12 cellular contexts compared by ENCODE assay signal in the genomic region with DNA sequence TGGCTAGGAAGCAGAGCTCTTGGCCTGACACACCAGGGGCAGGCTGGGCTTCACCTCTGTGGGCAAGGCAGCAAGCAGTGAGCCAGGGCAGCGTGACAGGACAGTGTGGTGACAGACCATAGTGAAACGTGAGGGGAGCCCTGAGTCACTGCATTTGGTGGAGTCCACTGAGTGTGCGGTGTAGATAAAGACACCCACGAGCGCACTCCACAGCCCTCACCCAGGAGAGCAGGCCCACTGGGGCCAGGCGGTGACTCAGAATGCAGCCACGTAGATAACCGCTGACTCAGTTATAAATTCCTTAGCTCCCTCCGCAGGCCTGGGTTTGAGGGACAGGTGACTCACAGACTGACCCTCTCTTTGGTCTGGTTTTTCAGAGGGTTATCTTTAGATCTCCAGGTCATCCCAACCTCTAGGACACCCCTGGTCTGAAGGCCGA.
A peak's percentile ranks its signal among the peaks of the same experiment; 100 is the strongest.
DNase-seq lines count a peak whose midpoint lies in the region; ATAC-seq, FAIRE-seq and TF ChIP-seq lines count a peak whose summit lies in the region.
"Had no signal": no experiment of that assay in that cellular context is flagged by ENCODE, and none has a peak within 500 bp of the region (broad histone marks: within the 10 kb centered on the region; RNA-seq: fewer than 3 reads in every experiment).

No MANE protein-coding gene starts in this region.

- H3K27me3 Mint-ChIP-seq in WTC11 (ENCODE audit: low read depth), result no peaks in the 10 kb centered on the region; the same call in 1 of the 2 replicates

- H3K36me3 Mint-ChIP-seq in WTC11, result no peaks in the 10 kb centered on the region
- H3K36me3 Mint-ChIP-seq: CD4-positive, CD25-positive, alpha-beta regulatory T cell had no signal

- no peak for TF ChIP-seq CTCF in WTC11 (IDR thresholded peaks at IDR 0.05)

- CTCF ChIA-PET in WTC11 (lab: Charles Lee), result interaction anchor here (1.7 kb wide), 1 partner anchor 41 kb away, joined by 9 read pairs; no protein-coding TSS in a partner anchor

- H3K27ac Mint-ChIP-seq in WTC11, result peak overlapping the region; percentile 27; the same call in 1 of the 2 replicates
- H3K27ac Mint-ChIP-seq: CD4-positive, CD25-positive, alpha-beta regulatory T cell had no signal

- peak; percentile 92 for FAIRE-seq in urothelium cell line (lab: Jason Lieb, UNC)

- H3K4me1 Mint-ChIP-seq in WTC11, result no peaks in the 10 kb centered on the region
- H3K4me1 Mint-ChIP-seq: CD4-positive, CD25-positive, alpha-beta regulatory T cell had no signal

- ATAC-seq in WTC11, result no peak; the same call in 1 of the 2 replicates
- ATAC-seq in left ventricle myocardium superior, result peak; percentile 92
- no peak for ATAC-seq in HG03097 (IDR thresholded peaks at IDR 0.05; ENCODE audit: low FRiP score, unreplicated experiment)

- POLR2A ChIA-PET in WTC11 (lab: Charles Lee), result no interaction called here

- intact Hi-C loops in left ventricle myocardium superior (cut with micrococcal nuclease), result no loop called here

- H3K4me3 Mint-ChIP-seq in WTC11, result no peak overlapping the region
- H3K4me3 Mint-ChIP-seq: CD4-positive, CD25-positive, alpha-beta regulatory T cell had no signal

- H3K9me3 Mint-ChIP-seq in WTC11, result peaks cover 5% of the 10 kb centered on the region
- H3K9me3 Mint-ChIP-seq: CD4-positive, CD25-positive, alpha-beta regulatory T cell had no signal

- peak; percentile 9 for DNase-seq in stimulated activated CD4-positive, alpha-beta T cell treated with anti-CD3 and anti-CD28 coated beads, Interleukin-15, amount 100 ng/mL, for 24 hours
- no peak for DNase-seq in stimulated activated CD4-positive, alpha-beta T cell treated with anti-CD3 and anti-CD28 coated beads, Interleukin-4, amount 100 ng/mL, for 24 hours
- DNase-seq in WTC11 (ENCODE audit: low spot score), result no peak
- DNase-seq in left ventricle myocardium superior, result peak; percentile 85
- DNase-seq in urothelium cell line (ENCODE audit: low spot score), result peak; percentile 82
- no peak for DNase-seq in DMS53 (lab: John Stamatoyannopoulos, UW)
- DNase-seq in DMS114 treated with DMSO at 0.1 percent for 48 hours (lab: John Stamatoyannopoulos, UW; ENCODE audit: unreplicated experiment), result no peak
- DNase-seq: activated CD4-positive, alpha-beta T cell treated with anti-CD3 and anti-CD28 coated beads, Interleukin-2, amount 50 U/mL, for 1 hour; CD4-positive, CD25-positive, alpha-beta regulatory T cell; colonic mucosa; NCI-H446 treated with DMSO at 0.1 percent for 48 hours had no signal

TF ChIP-seq in WTC11, 78 proteins besides CTCF, POLR2A, EP300 and RAD21:
- TF ChIP-seq, protein P1, sequence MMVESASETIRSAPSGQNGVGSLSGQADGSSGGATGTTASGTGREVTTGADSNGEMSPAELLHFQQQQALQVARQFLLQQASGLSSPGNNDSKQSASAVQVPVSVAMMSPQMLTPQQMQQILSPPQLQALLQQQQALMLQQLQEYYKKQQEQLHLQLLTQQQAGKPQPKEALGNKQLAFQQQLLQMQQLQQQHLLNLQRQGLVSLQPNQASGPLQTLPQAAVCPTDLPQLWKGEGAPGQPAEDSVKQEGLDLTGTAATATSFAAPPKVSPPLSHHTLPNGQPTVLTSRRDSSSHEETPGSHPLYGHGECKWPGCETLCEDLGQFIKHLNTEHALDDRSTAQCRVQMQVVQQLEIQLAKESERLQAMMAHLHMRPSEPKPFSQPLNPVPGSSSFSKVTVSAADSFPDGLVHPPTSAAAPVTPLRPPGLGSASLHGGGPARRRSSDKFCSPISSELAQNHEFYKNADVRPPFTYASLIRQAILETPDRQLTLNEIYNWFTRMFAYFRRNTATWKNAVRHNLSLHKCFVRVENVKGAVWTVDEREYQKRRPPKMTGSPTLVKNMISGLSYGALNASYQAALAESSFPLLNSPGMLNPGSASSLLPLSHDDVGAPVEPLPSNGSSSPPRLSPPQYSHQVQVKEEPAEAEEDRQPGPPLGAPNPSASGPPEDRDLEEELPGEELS (CRISPR knock-in tag; IDR thresholded peaks at IDR 0.05), result no peak
- TF ChIP-seq, protein P2, sequence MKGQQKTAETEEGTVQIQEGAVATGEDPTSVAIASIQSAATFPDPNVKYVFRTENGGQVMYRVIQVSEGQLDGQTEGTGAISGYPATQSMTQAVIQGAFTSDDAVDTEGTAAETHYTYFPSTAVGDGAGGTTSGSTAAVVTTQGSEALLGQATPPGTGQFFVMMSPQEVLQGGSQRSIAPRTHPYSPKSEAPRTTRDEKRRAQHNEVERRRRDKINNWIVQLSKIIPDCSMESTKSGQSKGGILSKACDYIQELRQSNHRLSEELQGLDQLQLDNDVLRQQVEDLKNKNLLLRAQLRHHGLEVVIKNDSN (CRISPR knock-in tag; IDR thresholded peaks at IDR 0.05), result no peak
- no peak for TF ChIP-seq GRHL2 (CRISPR knock-in tag; IDR thresholded peaks at IDR 0.05; ENCODE audit: insufficient replicate concordance, severe bottlenecking)
- no peak for TF ChIP-seq CREB1 (CRISPR knock-in tag; IDR thresholded peaks at IDR 0.05)

Comparison
In these comparisons a context has a peak if more than half of its experiments do, and no peak if none do; other contexts are left out.
1. DNase-seq: peak in stimulated activated CD4-positive, alpha-beta T cell treated with anti-CD3 and anti-CD28 coated beads, Interleukin-15, amount 100 ng/mL, for 24 hours (single experiment), left ventricle myocardium superior (single experiment) and urothelium cell line (single experiment); none in stimulated activated CD4-positive, alpha-beta T cell treated with anti-CD3 and anti-CD28 coated beads, Interleukin-4, amount 100 ng/mL, for 24 hours (single experiment), WTC11 (single experiment), DMS53 (single experiment) and DMS114 treated with DMSO at 0.1 percent for 48 hours (single experiment).